8 cellular contexts compared by ENCODE assay signal in the genomic region with DNA sequence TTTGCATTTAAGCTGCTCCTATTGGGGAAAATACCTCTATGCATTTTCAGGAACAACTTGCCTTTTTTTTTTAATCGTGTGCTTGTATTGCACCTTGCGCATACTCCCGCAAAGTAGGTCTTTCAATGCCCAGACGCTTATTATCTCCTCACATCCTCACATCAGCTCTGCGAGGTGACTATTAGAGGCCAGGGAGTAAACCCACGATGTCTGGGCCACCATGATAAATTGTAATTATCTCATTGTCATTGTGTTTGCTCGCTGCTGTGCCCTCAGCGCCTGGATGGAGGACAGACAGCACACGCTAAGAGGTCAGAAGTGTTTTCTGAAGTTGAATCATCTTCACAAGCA. TPM values are rescaled to one million over a fixed set of nuclear protein-coding genes. Genes with fewer than 3 reads are reported as not detected.
DNase-seq lines count a peak whose midpoint lies in the region; ATAC-seq and TF ChIP-seq lines count a peak whose summit lies in the region.

No MANE protein-coding gene starts in this region.

- H3K4ac ChIP-seq in H9 (ENCODE audit: low read depth, low read length): no peak overlapping the region

- CTCF ChIA-PET in Panc1 (lab: Charles Lee): no interaction called here

- H2BK20ac ChIP-seq in H9 (ENCODE audit: low read depth, low read length, poor library complexity, severe bottlenecking): no peak overlapping the region

- H3K9me3 Mint-ChIP-seq in H9: no peaks in the 10 kb centered on the region

- H4K91ac ChIP-seq in H9 (ENCODE audit: insufficient read length, low read depth, low read length): no peak overlapping the region

- intact Hi-C loops in Panc1 (cut with micrococcal nuclease; ENCODE audit: unreplicated experiment) (no loop called here), sigmoid colon (cut with DNase I) (loop anchor here (2.0 to 10.0 kb wide), 7 partner anchors 84 to 1358 kb away; no protein-coding TSS in a partner anchor), left colon (cut with DNase I, micrococcal nuclease) (no loop called here)

- no peak overlapping the region for H3K18ac ChIP-seq in H9 (ENCODE audit: insufficient read length, low read depth, low read length)

- H3K4me3 Mint-ChIP-seq in H9: peak overlapping the region; percentile 70 to 74

- no CpG with 5 or more reads among the region's 9 CpGs for WGBS in H9 (ENCODE audit: extremely low coverage, insufficient read length, low lambda C conversion rate)
- WGBS in sigmoid colon, 2 donors: 28 to 53% methylated on average over 9 of the region's 9 CpGs

- H3K9me3 ChIP-seq in H9 (ENCODE audit: control insufficient read depth, low read depth, low read length) (no peaks in the 10 kb centered on the region), Panc1 (ENCODE audit: control insufficient read depth, insufficient read depth, low read depth, low read length) (no peaks in the 10 kb centered on the region), sigmoid colon (no peaks in the 10 kb centered on the region)

- DNase-seq in H9 (no peak), Panc1 (ENCODE audit: low read depth, low spot score) (no peak), epithelial cell of proximal tubule (ENCODE audit: low read depth) (no peak), sigmoid colon (no peak), HuH-7.5 (ENCODE audit: low spot score) (no peak), NCI-H526 treated with DMSO at 0.1 percent for 48 hours (lab: John Stamatoyannopoulos, UW) (no peak), left colon (no peak)

- TF ChIP-seq CTCF in H9 (conservative IDR thresholded peaks at IDR 0.05): no peak
- TF ChIP-seq CTCF in Panc1 (IDR thresholded peaks at IDR 0.05): no peak
- no peak for TF ChIP-seq CTCF in epithelial cell of proximal tubule (conservative IDR thresholded peaks at IDR 0.05; ENCODE audit: low read depth, low read length)
- TF ChIP-seq CTCF in sigmoid colon (IDR thresholded peaks at IDR 0.05): no peak

- H3K56ac ChIP-seq in H9 (ENCODE audit: insufficient read length, low read depth, low read length): no peak overlapping the region

- peaks cover 28 to 30% of the 10 kb centered on the region in 2 experiments for H3K4me1 Mint-ChIP-seq in H9

- H3K36me3 ChIP-seq in Panc1 (ENCODE audit: control insufficient read depth, insufficient read depth, low read length) (no peaks in the 10 kb centered on the region), sigmoid colon (no peaks in the 10 kb centered on the region)

- no peak overlapping the region for H2AK5ac ChIP-seq in H9 (ENCODE audit: insufficient read length, low read length)

- no peak overlapping the region for H3K9ac ChIP-seq in H9 (ENCODE audit: extremely low read depth, insufficient read length, low read length)

- no TSS peak for BruUV-seq in Panc1 (replicated peaks; lab: Mats Ljungman, UMichigan)

- H3K36me3 Mint-ChIP-seq in H9 (ENCODE audit: insufficient read depth in 1 of 3, low read depth in 3 of 3): peaks cover 2 to 7% (median 5%) of the 10 kb centered on the region in 3 experiments; a peak in 5 of 7 replicates

- no peak overlapping the region for H4K5ac ChIP-seq in H9 (ENCODE audit: insufficient read length, low read depth, low read length)

- POLR2A ChIA-PET in Panc1 (lab: Charles Lee): interaction anchor here (1.0 kb wide), 1 partner anchor 33 kb away, joined by 3 read pairs; no protein-coding TSS in a partner anchor

- H3K4me1 ChIP-seq in H9 (ENCODE audit: insufficient read depth, low read length): no peaks in the 10 kb centered on the region
- H3K4me1 ChIP-seq in Panc1 (ENCODE audit: control insufficient read depth, insufficient read depth, low read length): peaks cover 9% of the 10 kb centered on the region; the same call in 1 of the 2 replicates
- H3K4me1 ChIP-seq in sigmoid colon: peaks cover 0 to 38% (median 28%) of the 10 kb centered on the region in 4 donors

- no peaks in the 10 kb centered on the region for H4K20me1 ChIP-seq in H9 (ENCODE audit: control insufficient read depth, insufficient read depth, insufficient read length)

- ATAC-seq in Panc1 (no peak), left colon (no peak), GM21576 (IDR thresholded peaks at IDR 0.05; ENCODE audit: unreplicated experiment) (no peak)

- no peaks in the 10 kb centered on the region for H3K23me2 ChIP-seq in H9 (ENCODE audit: insufficient read length, low read depth, low read length, poor library complexity, severe bottlenecking)

- no peak overlapping the region for H2AFZ ChIP-seq in H9 (ENCODE audit: low read length)

- H2BK15ac ChIP-seq in H9 (ENCODE audit: low read depth, low read length): no peak overlapping the region

- peak overlapping the region; percentile 62 for H3K4me2 ChIP-seq in H9 (ENCODE audit: insufficient read depth, insufficient read length, low read length)

- H3K14ac ChIP-seq in H9 (ENCODE audit: insufficient read depth, low read length): no peak overlapping the region

- no peak overlapping the region for H3T11ph ChIP-seq in H9 (ENCODE audit: low read length)

- peak overlapping the region; percentile 58 to 68 for H3K4me3 ChIP-seq in Panc1 (ENCODE audit: low read depth in 2 of 2, low read length in 2 of 2)
- H3K4me3 ChIP-seq in epithelial cell of proximal tubule (ENCODE audit: low read depth, low read length): peak overlapping the region; percentile 60
- peak overlapping the region in 3 of 4 donors; percentile 81 to 98 (median 89) for H3K4me3 ChIP-seq in sigmoid colon

- no peak for TF ChIP-seq POLR2A in sigmoid colon (IDR thresholded peaks at IDR 0.05)

- H3K79me1 ChIP-seq in H9 (ENCODE audit: insufficient read depth, low read depth, low read length, poor library complexity, severe bottlenecking): no peaks in the 10 kb centered on the region

- no peak overlapping the region for H3K27ac ChIP-seq in H9 (ENCODE audit: insufficient read length, low read depth, low read length)
- peak overlapping the region; percentile 75 for H3K27ac ChIP-seq in Panc1 (ENCODE audit: low read length)
- H3K27ac ChIP-seq in sigmoid colon: peak overlapping the region; percentile 85 to 99 (median 92)

- no peaks in the 10 kb centered on the region for H3K27me3 ChIP-seq in H9 (ENCODE audit: insufficient read depth, low read length)
- no peaks in the 10 kb centered on the region for H3K27me3 ChIP-seq in Panc1 (ENCODE audit: control insufficient read depth, insufficient read depth, low read length)
- no peaks in the 10 kb centered on the region for H3K27me3 ChIP-seq in sigmoid colon

- H3K27ac Mint-ChIP-seq in H9: no peak overlapping the region

- no peak for TF ChIP-seq EP300 in sigmoid colon (IDR thresholded peaks at IDR 0.05)

- peaks cover 25% of the 10 kb centered on the region for H3K27me3 Mint-ChIP-seq in H9 (ENCODE audit: low read depth)

- no peaks in the 10 kb centered on the region for H3K79me2 ChIP-seq in H9 (ENCODE audit: insufficient read depth, low read length)

- H2BK12ac ChIP-seq in H9 (ENCODE audit: insufficient read length, low read depth, low read length): no peak overlapping the region

- H2BK5ac ChIP-seq in H9 (ENCODE audit: insufficient read length, low read length): no peak overlapping the region

- no peak overlapping the region for H2BK120ac ChIP-seq in H9 (ENCODE audit: low read depth, low read length, poor library complexity, severe bottlenecking)

- in situ Hi-C loops in Panc1 (cut with HindIII; ENCODE audit: low pct_unique_long_range_greater_than_20kb, low sequenced_read_pairs): no loop called here

- H4K8ac ChIP-seq in H9 (replicated peaks; ENCODE audit: insufficient read length, low read depth, low read length): no peak overlapping the region

- no peak overlapping the region for H3K23ac ChIP-seq in H9 (ENCODE audit: insufficient read length, low read depth, low read length)

RNA-seq across cellular contexts. Expression of gene RELL1, which starts 1.0 kb away (rescaled TPM):
- total RNA-seq in H9 (2021) (10.6 and 10.8 TPM in 2 replicates), Panc1 (2021; ENCODE audit: unreplicated experiment) (29.1 TPM), epithelial cell of proximal tubule (45.8 and 69.7 TPM in 2 replicates), sigmoid colon (10 to 100 TPM; 38.8 to 63.2 (median 47.1) TPM), left colon (10 to 100 TPM; 53.7 to 75.0 TPM)
- polyA plus RNA-seq in Panc1 (2012; ENCODE audit: insufficient read length): 7.2 TPM
- polyA plus RNA-seq in sigmoid colon: 1 to 10 TPM; 4.2 to 9.9 (median 4.8) TPM
